In the genomic region with DNA sequence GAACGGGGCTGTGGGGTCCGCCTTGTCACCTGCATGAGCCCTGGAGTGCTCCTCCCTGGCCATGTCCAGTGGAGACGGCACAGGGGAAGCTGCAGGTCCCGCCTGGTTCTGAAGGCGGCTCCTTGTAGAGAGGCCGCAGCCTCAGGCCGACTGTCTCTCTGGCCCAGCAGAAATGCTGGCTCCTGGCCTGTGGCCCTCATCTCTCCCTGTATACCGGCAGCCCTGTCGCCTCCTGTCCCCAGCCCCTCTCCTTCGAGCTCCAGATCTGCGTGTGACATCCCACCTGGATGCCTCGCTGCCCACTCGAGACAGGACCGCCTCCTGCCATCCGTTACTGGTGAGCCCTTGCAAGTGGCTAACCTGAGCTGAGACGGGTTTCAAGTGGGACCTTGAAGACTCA, we compare ENCODE assay signal across 13 cellular contexts.
DNase-seq lines count a peak whose midpoint lies in the region; ATAC-seq and TF ChIP-seq lines count a peak whose summit lies in the region.
"Had no signal": no experiment of that assay in that cellular context is flagged by ENCODE, and none has a peak within 500 bp of the region (broad histone marks: within the 10 kb centered on the region; RNA-seq: fewer than 3 reads in every experiment).

No MANE protein-coding gene starts in this region.

- no peaks in the 10 kb centered on the region; the same call in 1 of the 2 replicates for H4K20me1 ChIP-seq in BLaER1

- H3K9ac ChIP-seq in BLaER1: no peak overlapping the region

- H3K27me3 ChIP-seq in BLaER1 (no peaks in the 10 kb centered on the region), left ventricle myocardium inferior (ENCODE audit: low read depth) (peaks cover 29% of the 10 kb centered on the region), layer of hippocampus (ENCODE audit: control insufficient read depth, insufficient read depth, low read length) (no peaks in the 10 kb centered on the region)

- H3K36me3 ChIP-seq in BLaER1 (no peaks in the 10 kb centered on the region), left ventricle myocardium inferior (no peaks in the 10 kb centered on the region)

- intact Hi-C loops in left ventricle myocardium inferior (cut with micrococcal nuclease): no loop called here

- H3K4me2 ChIP-seq in BLaER1: peak overlapping the region; percentile 12; the same call in 1 of the 2 replicates
- H3K4me2 ChIP-seq: GM23338 had no signal

- no peak overlapping the region for H3K27ac ChIP-seq in BLaER1
- peak overlapping the region; percentile 54 for H3K27ac ChIP-seq in cingulate gyrus (ENCODE audit: low read depth, low read length)
- peak overlapping the region; percentile 85 for H3K27ac ChIP-seq in left ventricle myocardium inferior (replicated peaks)
- peak overlapping the region; percentile 62 for H3K27ac ChIP-seq in layer of hippocampus (ENCODE audit: low read depth, low read length)

- H3K9me3 ChIP-seq in BLaER1 (no peaks in the 10 kb centered on the region), left ventricle myocardium inferior (replicated peaks) (no peaks in the 10 kb centered on the region)

- TF ChIP-seq CTCF in left ventricle myocardium inferior (IDR thresholded peaks at IDR 0.05; ENCODE audit: borderline replicate concordance) (no peak), omental fat pad (IDR thresholded peaks at IDR 0.05) (no peak)

- DNase-seq in left ventricle myocardium inferior: no peak
- no peak for DNase-seq in omental fat pad (ENCODE audit: low spot score)
- DNase-seq in RPMI8226: no peak
- DNase-seq: ACHN; Calu3; CD4-positive, alpha-beta T cell; DMS 273 treated with DMSO at 0.1 percent for 48 hours; H9 had no signal

- H3K4me3 ChIP-seq in BLaER1: no peak overlapping the region
- H3K4me3 ChIP-seq in left ventricle myocardium inferior: peak overlapping the region; percentile 25
- H3K4me3 ChIP-seq: GM23338 had no signal

- no peak for ATAC-seq in omental fat pad (ENCODE audit: low FRiP score)
- ATAC-seq in GM18498 (IDR thresholded peaks at IDR 0.05; ENCODE audit: unreplicated experiment): no peak
- ATAC-seq: GM23338 had no signal

- H3K4me1 ChIP-seq in BLaER1 (peaks cover 38% of the 10 kb centered on the region), left ventricle myocardium inferior (peaks cover 13% of the 10 kb centered on the region)
